Comparison of ENCODE assay signal across 26 cellular contexts in the genomic region with DNA sequence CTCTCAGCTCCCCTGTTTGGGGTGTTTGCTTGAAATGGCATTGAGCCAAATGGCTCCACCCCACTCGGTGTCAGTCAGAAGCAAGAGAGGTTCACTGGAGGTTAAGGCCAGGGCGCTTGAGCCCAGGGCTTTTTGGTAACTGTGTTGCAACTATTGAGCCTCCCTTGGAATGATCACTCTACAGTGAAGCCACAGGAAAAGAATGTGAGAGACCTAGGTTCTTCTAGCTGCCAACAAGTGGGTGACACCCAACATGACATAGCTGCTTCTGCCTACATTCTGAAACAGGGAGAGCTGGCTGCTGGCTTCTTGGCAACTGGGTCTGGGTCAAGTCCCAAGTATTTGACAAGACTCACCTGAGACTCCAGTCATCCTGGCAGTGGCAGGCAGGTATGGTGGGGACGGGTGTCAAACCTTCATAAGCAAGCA. TPM values are rescaled to one million over a fixed set of nuclear protein-coding genes. Genes with fewer than 3 reads are reported as not detected.
DNase-seq lines count a peak whose midpoint lies in the region; ATAC-seq and TF ChIP-seq lines count a peak whose summit lies in the region.
"Had no signal": no experiment of that assay in that cellular context is flagged by ENCODE, and none has a peak within 500 bp of the region (broad histone marks: within the 10 kb centered on the region; RNA-seq: fewer than 3 reads in every experiment).

No MANE protein-coding gene starts in this region.

- WGBS in IMR-90 (ENCODE audit: extremely low coverage in 2 of 2, insufficient read length in 1 of 2), 2 experiments: no CpG with 5 or more reads among the region's 3 CpGs
- no CpG with 5 or more reads among the region's 3 CpGs for WGBS in trophoblast cell (ENCODE audit: extremely low coverage, insufficient coverage, insufficient read length)

- no peaks in the 10 kb centered on the region for H3K79me2 ChIP-seq in trophoblast cell (ENCODE audit: control insufficient read depth, insufficient read depth, low read length, poor library complexity)

- TF ChIP-seq CTCF in IMR-90 (conservative IDR thresholded peaks at IDR 0.05; ENCODE audit: low read depth, low read length) (no peak), epithelial cell of esophagus (IDR thresholded peaks at IDR 0.05; ENCODE audit: insufficient read depth, low read depth, low read length, missing control alignments) (no peak)

- H3K27ac ChIP-seq in IMR-90 (ENCODE audit: insufficient read depth, low read length) (no peak overlapping the region), trophoblast cell (ENCODE audit: low read depth, low read length) (no peak overlapping the region)
- H3K27ac ChIP-seq: adrenal gland, brain microvascular endothelial cell, coronary artery, heart left ventricle, ovary, Peyer's patch, right atrium auricular region, SK-N-MC had no signal

- DNase-seq in AG20443 (ENCODE audit: low spot score) (peak; percentile 65), IMR-90 (no peak), epithelial cell of esophagus (ENCODE audit: low read depth) (peak; percentile 59), trophoblast cell (peak; percentile 33 to 76), NCI-H2227 treated with DMSO at 0.1 percent for 48 hours (lab: John Stamatoyannopoulos, UW) (no peak)
- DNase-seq: ACHN; activated CD4-positive, alpha-beta memory T cell treated with anti-CD3 and anti-CD28 coated beads for 36 hours; activated gamma-delta T cell; adrenal gland; brain microvascular endothelial cell; endodermal cell; HCEC 1CT; heart left ventricle; Karpas-422; NCI-H1048; NCI-H187 treated with DMSO at 0.1 percent for 48 hours; ovary; Peyer's patch had no signal

- H3K14ac ChIP-seq in IMR-90 (replicated peaks; ENCODE audit: low read depth, low read length) (no peak overlapping the region; the same call in 1 of the 2 replicates), trophoblast cell (ENCODE audit: low read length) (no peak overlapping the region)

- H2BK15ac ChIP-seq in IMR-90 (ENCODE audit: low read depth, low read length): no peak overlapping the region

- no peak overlapping the region for H2BK120ac ChIP-seq in IMR-90 (ENCODE audit: low read depth, low read length)
- H2BK120ac ChIP-seq in trophoblast cell (ENCODE audit: insufficient read depth, low read length, poor library complexity): no peak overlapping the region

- H3K79me1 ChIP-seq in IMR-90 (ENCODE audit: low read depth in 1 of 2, low read length in 2 of 2) (no peaks in the 10 kb centered on the region), trophoblast cell (ENCODE audit: low read length) (no peaks in the 10 kb centered on the region)

- H3K9ac ChIP-seq in IMR-90 (ENCODE audit: low read depth, low read length) (no peak overlapping the region), trophoblast cell (ENCODE audit: low read length) (no peak overlapping the region)

- H4K91ac ChIP-seq in IMR-90 (ENCODE audit: insufficient read depth, low read depth, low read length): peak overlapping the region; percentile 31; the same call in 1 of the 2 replicates
- no peak overlapping the region for H4K91ac ChIP-seq in trophoblast cell (ENCODE audit: low read depth, low read length)

- dilution Hi-C loops in IMR-90 (cut with HindIII; ENCODE audit: low sequenced_read_pairs, unreplicated experiment): no loop called here

- H3K4me1 ChIP-seq in IMR-90 (ENCODE audit: control insufficient read depth, insufficient read depth, low read length): peaks cover 19% of the 10 kb centered on the region
- peaks cover 14 to 17% of the 10 kb centered on the region in 2 experiments for H3K4me1 ChIP-seq in trophoblast cell (ENCODE audit: control insufficient read depth in 1 of 2, insufficient read depth in 2 of 2, low read length in 2 of 2)
- H3K4me1 ChIP-seq: adrenal gland, heart left ventricle, Peyer's patch had no signal

- no peak overlapping the region for H3K23ac ChIP-seq in IMR-90 (ENCODE audit: low read depth, low read length)
- no peak overlapping the region for H3K23ac ChIP-seq in trophoblast cell (ENCODE audit: low read length)

- POLR2A ChIA-PET in IMR-90 (lab: Charles Lee; ENCODE audit: unreplicated experiment): no interaction called here

- H3K27me3 ChIP-seq in IMR-90 (ENCODE audit: control insufficient read depth, insufficient read depth, low read length) (peaks cover 6% of the 10 kb centered on the region; the same call in 1 of the 2 replicates), trophoblast cell (ENCODE audit: insufficient read depth, low read length) (no peaks in the 10 kb centered on the region)
- H3K27me3 ChIP-seq: adrenal gland, brain microvascular endothelial cell, ovary, Peyer's patch, right atrium auricular region had no signal

- no peak overlapping the region for H2BK5ac ChIP-seq in IMR-90 (ENCODE audit: low read depth, low read length, poor library complexity, severe bottlenecking)
- H2BK5ac ChIP-seq in trophoblast cell (ENCODE audit: low read depth, low read length, poor library complexity): no peak overlapping the region

- H3K36me3 ChIP-seq in IMR-90 (ENCODE audit: control insufficient read depth, insufficient read depth, low read length) (no peaks in the 10 kb centered on the region), trophoblast cell (ENCODE audit: control insufficient read depth in 1 of 2, insufficient read depth in 2 of 2, low read length in 2 of 2) (no peaks in the 10 kb centered on the region)
- H3K36me3 ChIP-seq: adrenal gland, brain microvascular endothelial cell, heart left ventricle, ovary, Peyer's patch, right atrium auricular region had no signal

- no peak overlapping the region for H4K12ac ChIP-seq in trophoblast cell (ENCODE audit: low read depth, low read length)

- ATAC-seq in IMR-90 (ENCODE audit: low read depth) (no peak), HG03135 (IDR thresholded peaks at IDR 0.05; ENCODE audit: unreplicated experiment) (no peak), GM18520 (IDR thresholded peaks at IDR 0.05; ENCODE audit: unreplicated experiment) (no peak), GM21367 (IDR thresholded peaks at IDR 0.05; ENCODE audit: unreplicated experiment) (no peak)
- ATAC-seq: heart left ventricle; left lobe of liver; natural killer cell treated with Interleukin-12 subunit alpha and Interleukin-12 subunit beta and Interleukin-15 and Interleukin-18, amount 100 ng/mL, for 72 hours had no signal

- BruUV-seq in IMR-90 (replicated peaks; lab: Mats Ljungman, UMichigan): no TSS peak

- H2BK12ac ChIP-seq in trophoblast cell (ENCODE audit: low read length): no peak overlapping the region

- H4K5ac ChIP-seq in IMR-90 (ENCODE audit: low read depth, low read length): no peak overlapping the region

- no peak overlapping the region for H3K56ac ChIP-seq in IMR-90 (ENCODE audit: extremely low read depth, insufficient read depth, low read length)

- H2AK9ac ChIP-seq in IMR-90 (replicated peaks; ENCODE audit: low read depth, low read length, poor library complexity): no peak overlapping the region

- H4K8ac ChIP-seq in IMR-90 (ENCODE audit: low read depth in 2 of 2, low read length in 2 of 2): no peak overlapping the region
- no peak overlapping the region for H4K8ac ChIP-seq in trophoblast cell (ENCODE audit: low read depth, low read length)

- in situ Hi-C loops in IMR-90 (cut with MboI; ENCODE audit: low sequenced_read_pairs): no loop called here

- intact Hi-C loops in IMR-90 (cut with micrococcal nuclease): loop anchor here (10.0 kb wide), 1 partner anchor 100 kb away; a partner anchor contains a TSS

- no peak overlapping the region for H3K4ac ChIP-seq in IMR-90 (ENCODE audit: low read depth, low read length)
- H3K4ac ChIP-seq in trophoblast cell (ENCODE audit: low read depth, low read length): no peak overlapping the region

- H2BK20ac ChIP-seq in IMR-90 (ENCODE audit: low read depth, low read length): peak overlapping the region; percentile 39; the same call in 1 of the 2 replicates

- no peak for TF ChIP-seq POLR2A in IMR-90 (IDR thresholded peaks at IDR 0.05; ENCODE audit: low read depth, low read length)

- no peak for TF ChIP-seq RAD21 in IMR-90 (IDR thresholded peaks at IDR 0.05; ENCODE audit: low read length)

- H3K4me2 ChIP-seq in IMR-90 (ENCODE audit: low read depth, low read length) (no peak overlapping the region), trophoblast cell (ENCODE audit: low read length) (no peak overlapping the region)

- H3K4me3 ChIP-seq in IMR-90 (ENCODE audit: insufficient read depth, low read depth, low read length) (no peak overlapping the region), epithelial cell of esophagus (ENCODE audit: low read length) (no peak overlapping the region), trophoblast cell (ENCODE audit: low read depth, low read length) (no peak overlapping the region)
- H3K4me3 ChIP-seq: adrenal gland, coronary artery, heart left ventricle, ovary, Peyer's patch, right atrium auricular region, SK-N-MC had no signal

- no peaks in the 10 kb centered on the region for H3K9me3 ChIP-seq in IMR-90 (ENCODE audit: control insufficient read depth, insufficient read depth, low read length)
- no peaks in the 10 kb centered on the region for H3K9me3 ChIP-seq in trophoblast cell (ENCODE audit: insufficient read depth, low read depth, low read length)
- H3K9me3 ChIP-seq: adrenal gland, heart left ventricle, ovary, Peyer's patch, right atrium auricular region had no signal

- H2AFZ ChIP-seq in IMR-90 (replicated peaks; ENCODE audit: low read length, poor library complexity) (no peak overlapping the region), trophoblast cell (ENCODE audit: insufficient read depth, low read length, poor library complexity) (no peak overlapping the region)

- H3K18ac ChIP-seq in IMR-90 (ENCODE audit: low read depth, low read length) (no peak overlapping the region), trophoblast cell (ENCODE audit: low read length) (no peak overlapping the region)

- H2AK5ac ChIP-seq in IMR-90 (ENCODE audit: low read depth, low read length): 0 out of 2 replicates have a peak overlapping the region, but pooled peaks have one; percentile 27
- H2AK5ac ChIP-seq in trophoblast cell (ENCODE audit: low read length): no peak overlapping the region

- H3K9me1 ChIP-seq in IMR-90 (ENCODE audit: insufficient read depth, low read length): peaks cover 18% of the 10 kb centered on the region

- no peaks in the 10 kb centered on the region for H4K20me1 ChIP-seq in IMR-90 (ENCODE audit: insufficient read depth, low read length)

- CTCF ChIA-PET in IMR-90 (lab: Yijun Ruan, JAX): no interaction called here

TF ChIP-seq in IMR-90, 13 proteins besides CTCF, POLR2A, EP300 and RAD21 (continues in another document):
- TF ChIP-seq FOS (IDR thresholded peaks at IDR 0.05; ENCODE audit: low read depth, low read length): no peak
- TF ChIP-seq RCOR1 (IDR thresholded peaks at IDR 0.05; ENCODE audit: insufficient replicate concordance, low read length): no peak
- TF ChIP-seq MAZ (IDR thresholded peaks at IDR 0.05; ENCODE audit: borderline replicate concordance, low read depth, low read length): no peak

RNA-seq across cellular contexts. Expression of a gene that starts 7.1 kb away (rescaled TPM):
- total RNA-seq in IMR-90 (2012; rRNA removed): 0.18 and 0.56 TPM in 2 replicates
- polyA plus RNA-seq in IMR-90 (2012; rRNA removed): 0.21 and 0.26 TPM in 2 replicates
- polyA plus RNA-seq in IMR-90 (2012; cell fraction: cytosol; rRNA removed): 0.03 and 0.04 TPM in 2 replicates
- polyA plus RNA-seq in IMR-90 (2012; cell fraction: nucleus; rRNA removed; ENCODE audit: low replicate concordance): 0.29 and 1.5 TPM in 2 replicates
- polyA plus RNA-seq in trophoblast cell (2013): 83.2 and 86.1 TPM in 2 replicates

Comparison
In these comparisons a context has a peak if more than half of its experiments do, and no peak if none do; other contexts are left out.
1. DNase-seq: peak in AG20443 (single experiment), epithelial cell of esophagus (single experiment) and trophoblast cell (2 of 2); none in IMR-90 (single experiment) and NCI-H2227 treated with DMSO at 0.1 percent for 48 hours (single experiment).